16 cellular contexts compared by ENCODE assay signal in the genomic region with DNA sequence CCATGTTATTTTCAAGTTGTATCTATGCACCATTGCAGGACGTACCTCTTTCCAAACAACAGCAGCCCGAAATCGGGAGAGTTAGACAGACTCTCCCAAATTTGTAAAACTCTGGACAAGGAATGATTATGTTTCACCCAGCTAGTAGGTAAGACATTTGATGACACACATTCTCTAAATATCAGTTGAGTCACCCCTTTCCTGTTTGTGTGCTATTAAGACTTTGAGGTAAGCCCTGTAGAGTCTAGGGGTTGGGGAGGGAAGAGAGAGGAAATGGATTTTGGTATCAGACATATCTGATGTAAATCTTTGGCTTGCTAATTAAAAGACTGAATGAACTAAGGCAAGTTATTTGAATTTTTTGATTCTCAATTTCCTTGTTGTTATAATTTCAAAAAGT.
"Had no signal": no experiment of that assay in that cellular context is flagged by ENCODE, and none has a peak within 500 bp of the region (broad histone marks: within the 10 kb centered on the region; RNA-seq: fewer than 3 reads in every experiment).

No MANE protein-coding gene starts in this region.

- H3K27ac ChIP-seq: heart right ventricle, parathyroid adenoma, stomach, WERI-Rb-1 had no signal

- ATAC-seq: effector memory CD8-positive, alpha-beta T cell; heart right ventricle; left cardiac atrium; natural killer cell treated with Interleukin-12 subunit alpha and Interleukin-12 subunit beta and Interleukin-15 and Interleukin-18, amount 100 ng/mL, for 72 hours; sciatic nerve had no signal

- H3K9me3 ChIP-seq: heart right ventricle, stomach had no signal

- DNase-seq: activated CD4-positive, alpha-beta T cell treated with anti-CD3 and anti-CD28 coated beads, Interleukin-2, amount 50 U/mL, for 48 hours; activated T-cell treated with anti-CD3 and anti-CD28 coated beads for 4 hours; dermis blood vessel endothelial cell; effector memory CD8-positive, alpha-beta T cell; erythroblast; heart right ventricle; left cardiac atrium; stimulated activated CD4-positive, alpha-beta T cell treated with anti-CD3 and anti-CD28 coated beads, Interleukin-4, amount 100 ng/mL, for 1 hour; stomach; T-helper 2 cell; trophoblast cell; WERI-Rb-1 had no signal

- H3K36me3 ChIP-seq: heart right ventricle, stomach, WERI-Rb-1 had no signal

- H3K27me3 ChIP-seq: stomach had no signal

- H3K4me1 ChIP-seq: heart right ventricle, parathyroid adenoma, stomach had no signal

- H3K4me3 ChIP-seq: heart right ventricle, smooth muscle cell, stomach had no signal
